In genomic region chr1:234388094-234388493, GRCh38 we compare ENCODE assay signal across 31 cellular contexts.
"Had no signal": no experiment of that assay in that cellular context is flagged by ENCODE, and none has a peak within 500 bp of the region (broad histone marks: within the 10 kb centered on the region; RNA-seq: fewer than 3 reads in every experiment).

No MANE protein-coding gene starts in this region.

- H3K27ac Mint-ChIP-seq: natural killer cell; nephron; neural progenitor cell; progenitor cell of endocrine pancreas; stimulated activated memory B cell treated with anti-CD40 and anti-IgM and Interleukin-4, amounts not matched to agents 10 μg/mL and 1 μg/mL and 100 μg/mL, for 72 hours; type B pancreatic cell had no signal

- H3K4me3 ChIP-seq: neural progenitor cell, ovary, psoas muscle, skin epidermis, smooth muscle cell, spleen, suprapubic skin, testis, tibial artery, transverse colon, upper lobe of right lung, uterus had no signal

- H3K9me3 ChIP-seq: ovary, psoas muscle, spleen, suprapubic skin, testis, tibial artery, transverse colon, upper lobe of right lung, uterus had no signal

- H3K36me3 ChIP-seq: ovary, uterus had no signal

- H3K4me3 Mint-ChIP-seq: natural killer cell; nephron; neural progenitor cell; stimulated activated memory B cell treated with anti-CD40 and anti-IgM and Interleukin-4, amounts not matched to agents 10 μg/mL and 1 μg/mL and 100 μg/mL, for 72 hours; stimulated activated naive CD8-positive, alpha-beta T cell treated with anti-CD3 and anti-CD28 coated beads, Interleukin-15, amount 100 ng/mL, for 72 hours; type B pancreatic cell had no signal

- H3K27ac ChIP-seq: neural progenitor cell, ovary, parathyroid adenoma, psoas muscle, skin epidermis, spleen, suprapubic skin, testis, tibial artery, transverse colon, upper lobe of right lung, uterus had no signal

- H3K9me3 Mint-ChIP-seq: natural killer cell; nephron; neural progenitor cell; stimulated activated memory B cell treated with anti-CD40 and anti-IgM and Interleukin-4, amounts not matched to agents 10 μg/mL and 1 μg/mL and 100 μg/mL, for 72 hours; stimulated activated naive CD8-positive, alpha-beta T cell treated with anti-CD3 and anti-CD28 coated beads, Interleukin-15, amount 100 ng/mL, for 72 hours; type B pancreatic cell had no signal

- H3K27me3 ChIP-seq: neural progenitor cell, ovary, spleen, suprapubic skin, testis, tibial artery, transverse colon, upper lobe of right lung, uterus had no signal

- DNase-seq: natural killer cell; occipital lobe; ovary; posterior cingulate gyrus; psoas muscle; right cardiac atrium; spleen; stimulated activated CD4-positive, alpha-beta T cell treated with anti-CD3 and anti-CD28 coated beads, Interleukin-12 subunit alpha, Interleukin-12 subunit beta, amount 100 ng/mL, for 4 hours; stimulated activated CD4-positive, alpha-beta T cell treated with anti-CD3 and anti-CD28 coated beads, Interleukin-1b, Interleukin-23, amount 100 ng/mL, for 48 hours; stimulated activated CD4-positive, alpha-beta T cell treated with anti-CD3 and anti-CD28 coated beads, Interleukin-4, amount 100 ng/mL, for 1 hour; stimulated activated CD4-positive, alpha-beta T cell treated with anti-CD3 and anti-CD28 coated beads, Interleukin-4, amount 100 ng/mL, for 4 hours; stimulated activated CD8-positive, alpha-beta memory T cell treated with anti-CD3 and anti-CD28 coated beads, Interleukin-4, amount 100 ng/mL, for 48 hours; stimulated activated naive CD4-positive, alpha-beta T cell; stimulated activated naive CD8-positive, alpha-beta T cell treated with anti-CD3 and anti-CD28 coated beads, Interleukin-15, amount 100 ng/mL, for 72 hours; stimulated activated naive CD8-positive, alpha-beta T cell treated with anti-CD3 and anti-CD28 coated beads, Interleukin-15, Interleukin-2, amounts not matched to agents 100 U/mL and 50 U/mL, for 24 hours; substantia nigra; testis; tibial artery; transverse colon; upper lobe of right lung; uterus had no signal

- H3K4me1 ChIP-seq: neural progenitor cell, parathyroid adenoma, psoas muscle, spleen, suprapubic skin, testis, tibial artery, transverse colon, upper lobe of right lung, uterus had no signal

- H3K27me3 Mint-ChIP-seq: progenitor cell of endocrine pancreas; stimulated activated memory B cell treated with anti-CD40 and anti-IgM and Interleukin-4, amounts not matched to agents 10 μg/mL and 1 μg/mL and 100 μg/mL, for 72 hours; stimulated activated naive CD8-positive, alpha-beta T cell treated with anti-CD3 and anti-CD28 coated beads, Interleukin-15, amount 100 ng/mL, for 72 hours; type B pancreatic cell had no signal

- ATAC-seq: natural killer cell; psoas muscle; right cardiac atrium; sciatic nerve; stimulated activated memory B cell treated with anti-CD40 and anti-IgM and Interleukin-4, amounts not matched to agents 10 μg/mL and 1 μg/mL and 100 μg/mL, for 72 hours; stimulated activated naive CD8-positive, alpha-beta T cell treated with anti-CD3 and anti-CD28 coated beads, Interleukin-15, amount 100 ng/mL, for 72 hours; stimulated activated naive CD8-positive, alpha-beta T cell treated with anti-CD3 and anti-CD28 coated beads, Interleukin-15, Interleukin-2, amounts not matched to agents 100 U/mL and 50 U/mL, for 24 hours; upper lobe of right lung had no signal

- H3K4me1 Mint-ChIP-seq: natural killer cell had no signal
